In genomic region chr10:59678884-59679301, GRCh38 we compare ENCODE assay signal across 13 cellular contexts. TPM values are rescaled to one million over a fixed set of nuclear protein-coding genes. Genes with fewer than 3 reads are reported as not detected.
A peak's percentile ranks its signal among the peaks of the same experiment; 100 is the strongest.
DNase-seq lines count a peak whose midpoint lies in the region; ATAC-seq and TF ChIP-seq lines count a peak whose summit lies in the region.
"Had no signal": no experiment of that assay in that cellular context is flagged by ENCODE, and none has a peak within 500 bp of the region (broad histone marks: within the 10 kb centered on the region; RNA-seq: fewer than 3 reads in every experiment).

No MANE protein-coding gene starts in this region.

- WGBS in heart right ventricle, 2 donors: 51 to 62% methylated on average over 4 of the region's 4 CpGs

- H3K27me3 ChIP-seq in heart right ventricle: no peaks in the 10 kb centered on the region

- intact Hi-C loops in heart right ventricle (cut with DNase I): no loop called here

- DNase-seq in ELF-1 (ENCODE audit: low read depth, low spot score) (peak; percentile 5), epithelial cell of esophagus (ENCODE audit: low read depth) (peak; percentile 96), mesenteric fat pad (ENCODE audit: low spot score) (no peak), NCI-H2171 (lab: John Stamatoyannopoulos, UW) (no peak), heart right ventricle (no peak), HUDEP-2 (lab: John Stamatoyannopoulos, UW; ENCODE audit: unreplicated experiment in 76 of 76) (no peak)
- DNase-seq: caudate nucleus; CD8-positive, alpha-beta T cell; lower lobe of right lung; T-helper 9 cell had no signal

- H3K4me3 ChIP-seq in epithelial cell of esophagus (ENCODE audit: low read length) (no peak overlapping the region), heart right ventricle (no peak overlapping the region)
- H3K4me3 ChIP-seq: lower lobe of right lung had no signal

- no peak overlapping the region for H3K27ac ChIP-seq in heart right ventricle
- H3K27ac ChIP-seq: KMS-11, lower lobe of right lung had no signal

- no peak for TF ChIP-seq CTCF in epithelial cell of esophagus (IDR thresholded peaks at IDR 0.05; ENCODE audit: insufficient read depth, low read depth, low read length, missing control alignments)
- no peak for TF ChIP-seq CTCF in heart right ventricle (IDR thresholded peaks at IDR 0.05)

- H3K36me3 ChIP-seq in heart right ventricle: peaks cover 0 to 6% (median 0%) of the 10 kb centered on the region in 9 donors
- H3K36me3 ChIP-seq: lower lobe of right lung had no signal

- H3K9me3 ChIP-seq in heart right ventricle: no peaks in the 10 kb centered on the region
- H3K9me3 ChIP-seq: lower lobe of right lung had no signal

- ATAC-seq in GM21390 (IDR thresholded peaks at IDR 0.05; ENCODE audit: unreplicated experiment): peak; percentile 66
- peak; percentile 68 for ATAC-seq in HG03460 (IDR thresholded peaks at IDR 0.05; ENCODE audit: unreplicated experiment)
- ATAC-seq in heart right ventricle: no peak
- ATAC-seq: CD8-positive, alpha-beta T cell had no signal

- H3K4me1 ChIP-seq in heart right ventricle: peaks cover 0 to 5% (median 0%) of the 10 kb centered on the region in 9 donors
- H3K4me1 ChIP-seq: lower lobe of right lung had no signal

RNA-seq across cellular contexts. Expression of gene SLC16A9, which starts 30.8 kb away (rescaled TPM):
- total RNA-seq in mesenteric fat pad (0.06 TPM), heart right ventricle (1 to 10 TPM in 8 of 10 donors, under 1 TPM in 2; 0.20 to 3.3 (median 2.1) TPM)
- polyA plus RNA-seq in heart right ventricle: under 1 TPM; 0.12 to 0.73 TPM
- total RNA-seq: CD8-positive, alpha-beta T cell had no signal

Comparison
In these comparisons a context has a peak if more than half of its experiments do, and no peak if none do; other contexts are left out.
1. DNase-seq: peak in ELF-1 (single experiment) and epithelial cell of esophagus (single experiment); none in mesenteric fat pad (single experiment), NCI-H2171 (single experiment), heart right ventricle (0 of 2) and HUDEP-2 (0 of 76).
2. ATAC-seq: peak in GM21390 (single experiment) and HG03460 (single experiment); none in heart right ventricle (0 of 8).